ENCODE assay signal across 19 cellular contexts in the genomic region with DNA sequence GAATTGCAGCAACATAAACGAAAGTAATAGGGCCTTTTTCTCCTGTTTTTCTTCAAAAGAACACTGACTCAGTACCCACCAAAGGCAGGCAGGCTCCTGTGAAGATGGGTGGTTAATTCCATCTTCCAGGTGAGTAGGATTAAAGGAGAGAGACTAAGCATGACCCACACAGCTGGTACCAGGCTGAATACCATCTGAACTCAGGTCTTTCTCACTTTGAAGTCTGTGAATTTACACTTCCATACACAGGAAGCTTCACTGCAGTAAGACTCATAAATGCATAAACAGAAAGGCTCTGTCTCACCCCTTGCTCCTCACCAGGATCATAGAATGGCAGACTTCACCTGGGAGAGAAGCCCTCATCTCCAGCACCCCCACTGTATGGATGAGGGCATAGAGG.
DNase-seq lines count a peak whose midpoint lies in the region; ATAC-seq lines count a peak whose summit lies in the region.
"Had no signal": no experiment of that assay in that cellular context is flagged by ENCODE, and none has a peak within 500 bp of the region (broad histone marks: within the 10 kb centered on the region; RNA-seq: fewer than 3 reads in every experiment).

No MANE protein-coding gene starts in this region.

- peaks cover 36% of the 10 kb centered on the region for H3K4me1 ChIP-seq in CD8-positive, alpha-beta memory T cell (ENCODE audit: insufficient read depth, low read length)
- H3K4me1 ChIP-seq: prostate gland had no signal

- DNase-seq in activated T-cell treated with anti-CD3 and anti-CD28 coated beads, Interleukin-2, amount 50 U/mL, for 4 hours: no peak
- DNase-seq in activated T-cell treated with anti-CD3 and anti-CD28 coated beads for 4 hours: no peak
- no peak for DNase-seq in CD8-positive, alpha-beta memory T cell
- no peak for DNase-seq in T-cell
- DNase-seq in immature natural killer cell: peak in 1 of 3 donors; percentile 19
- no peak for DNase-seq in HCEC 1CT
- DNase-seq in effector CD8-positive, alpha-beta T cell (lab: John Stamatoyannopoulos, UW): no peak
- DNase-seq: activated CD4-positive, alpha-beta T cell treated with anti-CD3 and anti-CD28 coated beads for 48 hours; activated effector memory CD4-positive, alpha-beta T cell treated with Interleukin-2 at 50 U/mL for 16 hours; COR-L47; NCI-H1694; NCI-H510A treated with DMSO at 0.1 percent for 48 hours had no signal

- H3K9me3 ChIP-seq in CD8-positive, alpha-beta memory T cell (ENCODE audit: low read length): no peaks in the 10 kb centered on the region
- H3K9me3 ChIP-seq: prostate gland had no signal

- H3K4me3 ChIP-seq in CD8-positive, alpha-beta memory T cell (ENCODE audit: low read length): no peak overlapping the region
- H3K4me3 ChIP-seq: cardiac muscle cell, GM12878, lung, prostate gland had no signal

- peaks cover 10% of the 10 kb centered on the region for H3K36me3 ChIP-seq in CD8-positive, alpha-beta memory T cell (ENCODE audit: insufficient read depth, low read length)
- H3K36me3 ChIP-seq: cardiac muscle cell, prostate gland had no signal

- H3K36me3 Mint-ChIP-seq in activated T-cell treated with anti-CD3 and anti-CD28 coated beads, Interleukin-2, amount 50 U/mL, for 4 hours (ENCODE audit: insufficient read depth): peaks cover 28% of the 10 kb centered on the region
- H3K36me3 Mint-ChIP-seq in CD8-positive, alpha-beta memory T cell: peaks cover 3 to 69% (median 15%) of the 10 kb centered on the region in 3 donors
- H3K36me3 Mint-ChIP-seq in T-cell: peaks cover 43% of the 10 kb centered on the region
- peaks cover 9 to 21% (median 12%) of the 10 kb centered on the region in 3 donors for H3K36me3 Mint-ChIP-seq in immature natural killer cell

- H3K27me3 ChIP-seq in CD8-positive, alpha-beta memory T cell (ENCODE audit: insufficient read depth, low read length, poor library complexity, severe bottlenecking): no peaks in the 10 kb centered on the region
- H3K27me3 ChIP-seq: cardiac muscle cell had no signal

- CTCF ChIA-PET in CD8-positive, alpha-beta memory T cell (lab: Charles Lee): interaction anchor here (1.0 to 1.3 kb wide), 3 partner anchors 13 to 116 kb away, joined by 3 read pairs; no protein-coding TSS in a partner anchor
- CTCF ChIA-PET in T-cell (lab: Charles Lee): interaction anchor here in 1 of 2 donors (0.6 kb wide), 1 partner anchor 1099 kb away, joined by 3 read pairs; no protein-coding TSS in a partner anchor

- no peak overlapping the region for H3K27ac ChIP-seq in CD8-positive, alpha-beta memory T cell (ENCODE audit: low read depth, low read length)
- H3K27ac ChIP-seq: cardiac muscle cell, prostate gland had no signal

- H3K4me1 Mint-ChIP-seq in activated T-cell treated with anti-CD3 and anti-CD28 coated beads, Interleukin-2, amount 50 U/mL, for 4 hours (ENCODE audit: low read depth): peaks cover 79% of the 10 kb centered on the region
- H3K4me1 Mint-ChIP-seq in CD8-positive, alpha-beta memory T cell: peaks cover 76 to 94% (median 93%) of the 10 kb centered on the region in 3 donors
- H3K4me1 Mint-ChIP-seq in T-cell: peaks cover 75 to 85% (median 76%) of the 10 kb centered on the region in 3 donors
- H3K4me1 Mint-ChIP-seq in immature natural killer cell: peaks cover 83 to 86% of the 10 kb centered on the region in 2 donors

- peak overlapping the region; percentile 12 to 91 (median 60) for H3K27ac Mint-ChIP-seq in CD8-positive, alpha-beta memory T cell
- H3K27ac Mint-ChIP-seq in T-cell: peak overlapping the region; percentile 48 to 62
- peak overlapping the region; percentile 64 to 86 (median 78) for H3K27ac Mint-ChIP-seq in immature natural killer cell
- H3K27ac Mint-ChIP-seq: T-helper 1 cell treated with Interleukin-12 subunit alpha and Interleukin-12 subunit beta and Interleukin-4 antibody, amounts not matched to agents 30 μg/mL and 1 μg/mL, for 36 hours had no signal

- H3K27me3 Mint-ChIP-seq in activated T-cell treated with anti-CD3 and anti-CD28 coated beads, Interleukin-2, amount 50 U/mL, for 4 hours (ENCODE audit: low read depth): no peaks in the 10 kb centered on the region
- no peaks in the 10 kb centered on the region for H3K27me3 Mint-ChIP-seq in CD8-positive, alpha-beta memory T cell
- H3K27me3 Mint-ChIP-seq in T-cell (no peaks in the 10 kb centered on the region), immature natural killer cell (ENCODE audit: low read depth in 3 of 3) (no peaks in the 10 kb centered on the region)

- POLR2A ChIA-PET in CD8-positive, alpha-beta memory T cell (lab: Charles Lee): no interaction called here
- POLR2A ChIA-PET in T-cell (lab: Charles Lee): interaction anchor here in 1 of 2 donors (0.6 kb wide), 2 partner anchors 20 to 160 kb away, joined by 3 read pairs; no protein-coding TSS in a partner anchor

- ATAC-seq in activated T-cell treated with anti-CD3 and anti-CD28 coated beads, Interleukin-2, amount 50 U/mL, for 4 hours: peak; percentile 14 to 51
- peak in 3 of 4 experiments; percentile 44 to 60 (median 56) for ATAC-seq in T-cell (replicated peaks in 1 of 4)
- ATAC-seq in GM21737 (IDR thresholded peaks at IDR 0.05; ENCODE audit: unreplicated experiment): no peak
- ATAC-seq: GM12878, HCT116 had no signal

- H3K4me3 Mint-ChIP-seq in activated T-cell treated with anti-CD3 and anti-CD28 coated beads, Interleukin-2, amount 50 U/mL, for 4 hours: no peak overlapping the region
- peak overlapping the region in 4 of 7 donors; percentile 3 to 52 (median 13) for H3K4me3 Mint-ChIP-seq in CD8-positive, alpha-beta memory T cell
- H3K4me3 Mint-ChIP-seq in T-cell (peak overlapping the region in 1 of 3 donors; percentile 32), immature natural killer cell (peak overlapping the region; percentile 8 to 57 (median 57))
- H3K4me3 Mint-ChIP-seq: T-helper 1 cell treated with Interleukin-12 subunit alpha and Interleukin-12 subunit beta and Interleukin-4 antibody, amounts not matched to agents 30 μg/mL and 1 μg/mL, for 36 hours had no signal

- no peaks in the 10 kb centered on the region for H3K9me3 Mint-ChIP-seq in activated T-cell treated with anti-CD3 and anti-CD28 coated beads, Interleukin-2, amount 50 U/mL, for 4 hours
- H3K9me3 Mint-ChIP-seq in CD8-positive, alpha-beta memory T cell: no peaks in the 10 kb centered on the region
- H3K9me3 Mint-ChIP-seq in T-cell (no peaks in the 10 kb centered on the region), immature natural killer cell (no peaks in the 10 kb centered on the region)
- H3K9me3 Mint-ChIP-seq: T-helper 1 cell treated with Interleukin-12 subunit alpha and Interleukin-12 subunit beta and Interleukin-4 antibody, amounts not matched to agents 30 μg/mL and 1 μg/mL, for 36 hours had no signal
